In genomic region chr4:20248155-20248558, GRCh38 we compare ENCODE assay signal across 8 cellular contexts. TPM values are rescaled to one million over a fixed set of nuclear protein-coding genes. Genes with fewer than 3 reads are reported as not detected.
DNase-seq lines count a peak whose midpoint lies in the region; ATAC-seq and TF ChIP-seq lines count a peak whose summit lies in the region.

No MANE protein-coding gene starts in this region.

- CTCF ChIA-PET in activated CD4-positive, alpha-beta memory T cell treated with anti-CD3 and anti-CD28 coated beads for 36 hours (lab: Charles Lee): interaction anchor here (0.7 to 1.5 kb wide), 3 partner anchors 12 to 21 kb away, joined by 3 to 6 read pairs (median 3); no protein-coding TSS in a partner anchor

- TF ChIP-seq CTCF in AG09319 (IDR thresholded peaks at IDR 0.05; ENCODE audit: low read depth, low read length) (peak; percentile 65), body of pancreas (IDR thresholded peaks at IDR 0.05) (peak; percentile 48 to 60 (median 55)), right lobe of liver (IDR thresholded peaks at IDR 0.05) (peak; percentile 34 to 73 (median 67))

- H3K27ac ChIP-seq in body of pancreas (no peak overlapping the region), right lobe of liver (no peak overlapping the region)

- peaks cover 6% of the 10 kb centered on the region for H3K4me1 Mint-ChIP-seq in activated CD4-positive, alpha-beta memory T cell treated with anti-CD3 and anti-CD28 coated beads for 36 hours (ENCODE audit: low read depth)
- H3K4me1 Mint-ChIP-seq in activated T-helper 17 cell treated with anti-CD3 and anti-CD28 coated beads, Interleukin-2, amount 50 U/mL, for 72 hours: no peaks in the 10 kb centered on the region

- H3K9me3 ChIP-seq in body of pancreas (peaks cover 0 to 4% (median 0%) of the 10 kb centered on the region in 3 donors), right lobe of liver (no peaks in the 10 kb centered on the region)

- peaks cover 19% of the 10 kb centered on the region for H3K27me3 Mint-ChIP-seq in activated CD4-positive, alpha-beta memory T cell treated with anti-CD3 and anti-CD28 coated beads for 36 hours
- peaks cover 19% of the 10 kb centered on the region for H3K27me3 Mint-ChIP-seq in activated T-helper 17 cell treated with anti-CD3 and anti-CD28 coated beads, Interleukin-2, amount 50 U/mL, for 72 hours

- H3K36me3 ChIP-seq in body of pancreas (replicated peaks in 1 of 2; ENCODE audit: insufficient read depth in 1 of 2, low read depth in 2 of 2): no peaks in the 10 kb centered on the region
- no peaks in the 10 kb centered on the region for H3K36me3 ChIP-seq in right lobe of liver

- peaks cover 20% of the 10 kb centered on the region for H3K4me1 ChIP-seq in body of pancreas
- peaks cover 0 to 10% (median 4%) of the 10 kb centered on the region in 4 donors for H3K4me1 ChIP-seq in right lobe of liver

- H3K27me3 ChIP-seq in body of pancreas: no peaks in the 10 kb centered on the region
- no peaks in the 10 kb centered on the region for H3K27me3 ChIP-seq in right lobe of liver

- H3K4me3 ChIP-seq in body of pancreas: no peak overlapping the region
- no peak overlapping the region for H3K4me3 ChIP-seq in right lobe of liver

- POLR2A ChIA-PET in activated CD4-positive, alpha-beta memory T cell treated with anti-CD3 and anti-CD28 coated beads for 36 hours (lab: Charles Lee): no interaction called here

- peak; percentile 74 for DNase-seq in AG09319 (ENCODE audit: extremely low read depth, low read depth)
- DNase-seq in NCI-H345 treated with DMSO at 0.1 percent for 48 hours (lab: John Stamatoyannopoulos, UW; ENCODE audit: unreplicated experiment): peak; percentile 40
- peak in 1 of 4 donors; percentile 13 for DNase-seq in body of pancreas
- DNase-seq in right lobe of liver: no peak
- no peak for DNase-seq in activated CD4-positive, alpha-beta memory T cell treated with anti-CD3 and anti-CD28 coated beads for 36 hours

- TF ChIP-seq POLR2A in body of pancreas (IDR thresholded peaks at IDR 0.05) (no peak), right lobe of liver (IDR thresholded peaks at IDR 0.05) (no peak)

- no peak overlapping the region for H3K27ac Mint-ChIP-seq in activated CD4-positive, alpha-beta memory T cell treated with anti-CD3 and anti-CD28 coated beads for 36 hours
- no peak overlapping the region for H3K27ac Mint-ChIP-seq in activated T-helper 17 cell treated with anti-CD3 and anti-CD28 coated beads, Interleukin-2, amount 50 U/mL, for 72 hours

- intact Hi-C loops in body of pancreas (cut with DNase I): no loop called here
- intact Hi-C loops in right lobe of liver (cut with DNase I): no loop called here
- intact Hi-C loops in activated CD4-positive, alpha-beta memory T cell treated with anti-CD3 and anti-CD28 coated beads for 36 hours (cut with micrococcal nuclease): no loop called here

- WGBS in body of pancreas, 2 donors: 2 to 6% methylated on average over 3 of the region's 3 CpGs
- WGBS in right lobe of liver (ENCODE audit: insufficient coverage, low coverage, low lambda C conversion rate, missing lambda C conversion rate): 2% methylated on average over 3 of the region's 3 CpGs

- ATAC-seq in GM21737 (IDR thresholded peaks at IDR 0.05; ENCODE audit: unreplicated experiment): peak; percentile 47
- ATAC-seq in body of pancreas: no peak
- ATAC-seq in right lobe of liver: peak; percentile 20 to 53 (median 35)
- ATAC-seq in GM19455 (IDR thresholded peaks at IDR 0.05; ENCODE audit: unreplicated experiment): no peak
- ATAC-seq in activated T-helper 17 cell treated with anti-CD3 and anti-CD28 coated beads, Interleukin-2, amount 50 U/mL, for 72 hours (replicated peaks): no peak

- H3K4me3 Mint-ChIP-seq in activated CD4-positive, alpha-beta memory T cell treated with anti-CD3 and anti-CD28 coated beads for 36 hours: no peak overlapping the region
- H3K4me3 Mint-ChIP-seq in activated T-helper 17 cell treated with anti-CD3 and anti-CD28 coated beads, Interleukin-2, amount 50 U/mL, for 72 hours: no peak overlapping the region

- H3K9me3 Mint-ChIP-seq in activated CD4-positive, alpha-beta memory T cell treated with anti-CD3 and anti-CD28 coated beads for 36 hours: peaks cover 4% of the 10 kb centered on the region
- peaks cover 3% of the 10 kb centered on the region for H3K9me3 Mint-ChIP-seq in activated T-helper 17 cell treated with anti-CD3 and anti-CD28 coated beads, Interleukin-2, amount 50 U/mL, for 72 hours

- peaks cover 2% of the 10 kb centered on the region for H3K36me3 Mint-ChIP-seq in activated CD4-positive, alpha-beta memory T cell treated with anti-CD3 and anti-CD28 coated beads for 36 hours
- H3K36me3 Mint-ChIP-seq in activated T-helper 17 cell treated with anti-CD3 and anti-CD28 coated beads, Interleukin-2, amount 50 U/mL, for 72 hours (ENCODE audit: low read depth): no peaks in the 10 kb centered on the region

RNA-seq across cellular contexts. Expression of gene SLIT2, which starts 3.5 kb away (rescaled TPM):
- total RNA-seq in body of pancreas (1 to 10 TPM; 3.1 to 5.6 TPM), right lobe of liver (1 to 10 TPM in 5 of 6 experiments, under 1 TPM in 1; 0.87 to 2.5 (median 1.3) TPM)
- total RNA-seq in activated CD4-positive, alpha-beta memory T cell treated with anti-CD3 and anti-CD28 coated beads for 36 hours: not detected
- not detected for total RNA-seq in activated T-helper 17 cell treated with anti-CD3 and anti-CD28 coated beads, Interleukin-2, amount 50 U/mL, for 72 hours

Comparison
In these comparisons a context has a peak if more than half of its experiments do, and no peak if none do; other contexts are left out.
1. DNase-seq: peak in AG09319 (single experiment) and NCI-H345 treated with DMSO at 0.1 percent for 48 hours (single experiment); none in right lobe of liver (0 of 3) and activated CD4-positive, alpha-beta memory T cell treated with anti-CD3 and anti-CD28 coated beads for 36 hours (single experiment).
2. ATAC-seq: peak in GM21737 (single experiment) and right lobe of liver (4 of 4); none in body of pancreas (single experiment), GM19455 (single experiment) and activated T-helper 17 cell treated with anti-CD3 and anti-CD28 coated beads, Interleukin-2, amount 50 U/mL, for 72 hours (single experiment).
3. Peak in every context shown above with its lines, with median percentiles within 50 percentile points of each other: CTCF ChIP-seq.